Comparison of ENCODE assay signal across 11 cellular contexts in the genomic region with DNA sequence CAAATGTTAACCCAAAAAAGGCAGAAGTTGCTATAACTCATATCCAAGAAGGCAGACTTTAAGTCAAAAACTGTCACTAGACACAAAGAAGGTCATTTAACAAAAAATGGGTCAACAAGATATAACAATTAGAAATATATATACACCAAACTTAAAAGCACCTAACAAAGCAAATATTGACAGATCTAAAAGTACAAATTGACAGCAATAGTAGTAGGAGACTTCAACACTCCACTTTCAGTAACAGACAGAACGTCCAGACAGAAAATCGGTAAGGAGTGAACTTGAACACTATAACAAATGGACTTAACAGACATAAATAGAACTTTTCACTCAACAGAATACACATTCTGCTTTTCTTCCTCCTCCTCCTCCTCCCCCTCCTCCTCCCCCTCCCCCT. TPM values are rescaled to one million over a fixed set of nuclear protein-coding genes. Genes with fewer than 3 reads are reported as not detected.
A peak's percentile ranks its signal among the peaks of the same experiment; 100 is the strongest.
DNase-seq lines count a peak whose midpoint lies in the region; ATAC-seq and TF ChIP-seq lines count a peak whose summit lies in the region.
"Had no signal": no experiment of that assay in that cellular context is flagged by ENCODE, and none has a peak within 500 bp of the region (broad histone marks: within the 10 kb centered on the region; RNA-seq: fewer than 3 reads in every experiment).

No MANE protein-coding gene starts in this region.

- peak overlapping the region; percentile 15 for H3K4me3 Mint-ChIP-seq in activated CD8-positive, alpha-beta memory T cell treated with anti-CD3 and anti-CD28 coated beads, Interleukin-2, amount 10 ng/mL, durations not matched to agents 7 days and 5 days
- H3K4me3 Mint-ChIP-seq in activated T-helper 17 cell treated with anti-CD3 and anti-CD28 coated beads, Interleukin-2, amount 50 U/mL, for 72 hours = peak overlapping the region; percentile 71

- no peak overlapping the region for H3K23ac ChIP-seq in trophoblast cell (ENCODE audit: low read length)

- no CpG with 5 or more reads among the region's 2 CpGs for WGBS in trophoblast cell (ENCODE audit: extremely low coverage, insufficient coverage, insufficient read length)

- H2BK12ac ChIP-seq in trophoblast cell (ENCODE audit: low read length) = no peak overlapping the region

- no peak overlapping the region for H4K12ac ChIP-seq in trophoblast cell (ENCODE audit: low read depth, low read length)

- H3K36me3 Mint-ChIP-seq in activated CD8-positive, alpha-beta memory T cell treated with anti-CD3 and anti-CD28 coated beads, Interleukin-2, amount 10 ng/mL, durations not matched to agents 7 days and 5 days = peaks cover 15% of the 10 kb centered on the region
- H3K36me3 Mint-ChIP-seq in activated T-helper 17 cell treated with anti-CD3 and anti-CD28 coated beads, Interleukin-2, amount 50 U/mL, for 72 hours (ENCODE audit: low read depth) = no peaks in the 10 kb centered on the region

- H3K4me1 Mint-ChIP-seq in activated CD8-positive, alpha-beta memory T cell treated with anti-CD3 and anti-CD28 coated beads, Interleukin-2, amount 10 ng/mL, durations not matched to agents 7 days and 5 days = peaks cover 23% of the 10 kb centered on the region
- H3K4me1 Mint-ChIP-seq in activated T-helper 17 cell treated with anti-CD3 and anti-CD28 coated beads, Interleukin-2, amount 50 U/mL, for 72 hours = peaks cover 3% of the 10 kb centered on the region

- H3K9ac ChIP-seq in KMS-11 (no peak overlapping the region), trophoblast cell (ENCODE audit: low read length) (no peak overlapping the region)

- H4K20me1 ChIP-seq in KMS-11 (ENCODE audit: insufficient read depth) = no peaks in the 10 kb centered on the region

- no peak overlapping the region for H3K27ac Mint-ChIP-seq in activated CD8-positive, alpha-beta memory T cell treated with anti-CD3 and anti-CD28 coated beads, Interleukin-2, amount 10 ng/mL, durations not matched to agents 7 days and 5 days
- no peak overlapping the region for H3K27ac Mint-ChIP-seq in activated T-helper 17 cell treated with anti-CD3 and anti-CD28 coated beads, Interleukin-2, amount 50 U/mL, for 72 hours

- no peak overlapping the region for H4K8ac ChIP-seq in trophoblast cell (ENCODE audit: low read depth, low read length)

- H2AK5ac ChIP-seq in trophoblast cell (ENCODE audit: low read length) = no peak overlapping the region

- H3K4me2 ChIP-seq in KMS-11 = no peak overlapping the region
- no peak overlapping the region for H3K4me2 ChIP-seq in trophoblast cell (ENCODE audit: low read length)

- H3K4me1 ChIP-seq in KMS-11 (ENCODE audit: low read depth, poor library complexity, severe bottlenecking) = peaks cover 23% of the 10 kb centered on the region
- H3K4me1 ChIP-seq in trophoblast cell (ENCODE audit: control insufficient read depth in 1 of 2, insufficient read depth in 2 of 2, low read length in 2 of 2) = peaks cover 11 to 21% of the 10 kb centered on the region in 2 experiments
- no peaks in the 10 kb centered on the region for H3K4me1 ChIP-seq in HAP-1
- H3K4me1 ChIP-seq: ascending aorta, gastrocnemius medialis had no signal

- no peaks in the 10 kb centered on the region for H3K27me3 Mint-ChIP-seq in activated CD8-positive, alpha-beta memory T cell treated with anti-CD3 and anti-CD28 coated beads, Interleukin-2, amount 10 ng/mL, durations not matched to agents 7 days and 5 days
- no peaks in the 10 kb centered on the region for H3K27me3 Mint-ChIP-seq in activated T-helper 17 cell treated with anti-CD3 and anti-CD28 coated beads, Interleukin-2, amount 50 U/mL, for 72 hours

- H2BK5ac ChIP-seq in trophoblast cell (ENCODE audit: low read depth, low read length, poor library complexity) = no peak overlapping the region

- H3K79me2 ChIP-seq in KMS-11 (ENCODE audit: insufficient read depth, low read depth) (no peaks in the 10 kb centered on the region), trophoblast cell (ENCODE audit: control insufficient read depth, insufficient read depth, low read length, poor library complexity) (peaks cover 4% of the 10 kb centered on the region)

- H3K9me3 Mint-ChIP-seq in activated CD8-positive, alpha-beta memory T cell treated with anti-CD3 and anti-CD28 coated beads, Interleukin-2, amount 10 ng/mL, durations not matched to agents 7 days and 5 days (ENCODE audit: low read depth) = peaks cover 7% of the 10 kb centered on the region
- peaks cover 10% of the 10 kb centered on the region for H3K9me3 Mint-ChIP-seq in activated T-helper 17 cell treated with anti-CD3 and anti-CD28 coated beads, Interleukin-2, amount 50 U/mL, for 72 hours

- no peak for ATAC-seq in activated CD8-positive, alpha-beta memory T cell treated with anti-CD3 and anti-CD28 coated beads, Interleukin-2, amount 10 ng/mL, durations not matched to agents 7 days and 5 days
- ATAC-seq in activated T-helper 17 cell treated with anti-CD3 and anti-CD28 coated beads, Interleukin-2, amount 50 U/mL, for 72 hours (replicated peaks) = no peak
- ATAC-seq in GM21367 (IDR thresholded peaks at IDR 0.05; ENCODE audit: unreplicated experiment) = no peak

- H3K9me3 ChIP-seq in trophoblast cell (ENCODE audit: insufficient read depth, low read depth, low read length) = peaks cover 2% of the 10 kb centered on the region
- no peaks in the 10 kb centered on the region for H3K9me3 ChIP-seq in HAP-1
- H3K9me3 ChIP-seq: gastrocnemius medialis, vagina had no signal

- peaks cover 29% of the 10 kb centered on the region for H3K79me1 ChIP-seq in trophoblast cell (ENCODE audit: low read length)

- H4K91ac ChIP-seq in trophoblast cell (ENCODE audit: low read depth, low read length) = no peak overlapping the region

- H3K4ac ChIP-seq in trophoblast cell (ENCODE audit: low read depth, low read length) = no peak overlapping the region

- no peak for TF ChIP-seq CTCF in KMS-11 (conservative IDR thresholded peaks at IDR 0.05; ENCODE audit: low read depth, low read length)

- in situ Hi-C loops in HAP-1 (cut with MboI; ENCODE audit: low sequenced_read_pairs) = no loop called here

- H2BK120ac ChIP-seq in trophoblast cell (ENCODE audit: insufficient read depth, low read length, poor library complexity) = no peak overlapping the region

- H3K27me3 ChIP-seq in KMS-11 (ENCODE audit: insufficient read depth, low read depth) (no peaks in the 10 kb centered on the region), trophoblast cell (ENCODE audit: insufficient read depth, low read length) (no peaks in the 10 kb centered on the region), HAP-1 (ENCODE audit: low read depth) (no peaks in the 10 kb centered on the region)
- H3K27me3 ChIP-seq: ascending aorta, gastrocnemius medialis, vagina had no signal

- H3K14ac ChIP-seq in trophoblast cell (ENCODE audit: low read length) = no peak overlapping the region

- no peaks in the 10 kb centered on the region for H3K36me3 ChIP-seq in KMS-11 (ENCODE audit: insufficient read depth)
- peaks cover 1 to 2% of the 10 kb centered on the region in 2 experiments for H3K36me3 ChIP-seq in trophoblast cell (ENCODE audit: control insufficient read depth in 1 of 2, insufficient read depth in 2 of 2, low read length in 2 of 2)
- H3K36me3 ChIP-seq in HAP-1 (replicated peaks) = no peaks in the 10 kb centered on the region
- H3K36me3 ChIP-seq: ascending aorta, gastrocnemius medialis, vagina had no signal

- H3K4me3 ChIP-seq in KMS-11 (IDR thresholded peaks at IDR 0.05; ENCODE audit: insufficient read depth, low read depth, low read length) (no peak overlapping the region), trophoblast cell (ENCODE audit: low read depth, low read length) (no peak overlapping the region), HAP-1 (no peak overlapping the region)

- no peak overlapping the region for H3K18ac ChIP-seq in trophoblast cell (ENCODE audit: low read length)

- DNase-seq in activated CD8-positive, alpha-beta memory T cell treated with anti-CD3 and anti-CD28 coated beads, Interleukin-2, amount 10 ng/mL, durations not matched to agents 7 days and 5 days = no peak
- DNase-seq in activated CD8-positive, alpha-beta memory T cell treated with anti-CD3 and anti-CD28 coated beads, Interleukin-2, amount 50 U/mL, for 48 hours = no peak
- no peak for DNase-seq in trophoblast cell
- DNase-seq in activated effector memory CD4-positive, alpha-beta T cell treated with anti-CD3 and anti-CD28 coated beads, Interleukin-2, amount 50 U/mL, for 16 hours = no peak
- no peak for DNase-seq in HAP-1 (ENCODE audit: low spot score in 2 of 2)

- CTCF ChIA-PET in activated CD8-positive, alpha-beta memory T cell treated with anti-CD3 and anti-CD28 coated beads, Interleukin-2, amount 10 ng/mL, durations not matched to agents 7 days and 5 days (lab: Charles Lee) = interaction anchor here (1.3 kb wide), 1 partner anchor 45 kb away, joined by 3 read pairs; no protein-coding TSS in a partner anchor

- H2AFZ ChIP-seq in KMS-11 (ENCODE audit: low read depth) (0 out of 2 replicates have a peak overlapping the region, but pooled peaks have one; percentile 73), trophoblast cell (ENCODE audit: insufficient read depth, low read length, poor library complexity) (no peak overlapping the region)

- H3K27ac ChIP-seq in KMS-11 = no peak overlapping the region
- peak overlapping the region; percentile 75 for H3K27ac ChIP-seq in trophoblast cell (ENCODE audit: low read depth, low read length)

RNA-seq across cellular contexts. Expression of a gene that starts 40.9 kb away (rescaled TPM):
- total RNA-seq in activated CD8-positive, alpha-beta memory T cell treated with anti-CD3 and anti-CD28 coated beads, Interleukin-2, amount 10 ng/mL, durations not matched to agents 7 days and 5 days = not detected
- total RNA-seq in activated T-helper 17 cell treated with anti-CD3 and anti-CD28 coated beads, Interleukin-2, amount 50 U/mL, for 72 hours = under 1 TPM; 0.56 to 0.58 TPM
- polyA plus RNA-seq in trophoblast cell (2013) = 1.8 and 2.2 TPM in 2 replicates
- total RNA-seq: ascending aorta had no signal

RNA-seq across cellular contexts. Expression of a gene that starts 41.9 kb away (rescaled TPM):
- 10 to 100 TPM; 13.3 to 19.1 TPM for total RNA-seq in activated CD8-positive, alpha-beta memory T cell treated with anti-CD3 and anti-CD28 coated beads, Interleukin-2, amount 10 ng/mL, durations not matched to agents 7 days and 5 days
- 10 to 100 TPM; 15.6 to 21.3 TPM for total RNA-seq in activated T-helper 17 cell treated with anti-CD3 and anti-CD28 coated beads, Interleukin-2, amount 50 U/mL, for 72 hours
- polyA plus RNA-seq in trophoblast cell (2013) = 30.3 and 33.4 TPM in 2 replicates
